In genomic region chr12:93102744-93103143, GRCh38 we compare ENCODE assay signal across 1 cellular context.
TF ChIP-seq lines count a peak whose summit lies in the region.

No MANE protein-coding gene starts in this region.

TF ChIP-seq in HepG2, 621 proteins besides CTCF, POLR2A, EP300 and RAD21 (continued from another document and continues in another):
- TF ChIP-seq UBTF (CRISPR knock-in tag; IDR thresholded peaks at IDR 0.05) (no peak), POGK (CRISPR knock-in tag; conservative IDR thresholded peaks at IDR 0.05) (no peak), CEBPG (CRISPR knock-in tag; IDR thresholded peaks at IDR 0.05) (peak; percentile 43), ZNF432 (CRISPR knock-in tag; IDR thresholded peaks at IDR 0.05; ENCODE audit: borderline replicate concordance) (no peak), CCDC6 (CRISPR knock-in tag; IDR thresholded peaks at IDR 0.05) (no peak), LBX2 (CRISPR knock-in tag; IDR thresholded peaks at IDR 0.05; ENCODE audit: borderline replicate concordance) (no peak), ZNF318 (CRISPR knock-in tag; IDR thresholded peaks at IDR 0.05) (no peak), AGO2 (optimal IDR thresholded peaks at IDR 0.05; ENCODE audit: low read depth, low read length) (no peak), ZNF772 (CRISPR knock-in tag; IDR thresholded peaks at IDR 0.05) (no peak), ZGPAT (CRISPR knock-in tag; IDR thresholded peaks at IDR 0.05) (no peak; the same call in 1 of the 2 replicates), MED13 (CRISPR knock-in tag; IDR thresholded peaks at IDR 0.05) (peak; percentile 95), ZNF24 (IDR thresholded peaks at IDR 0.05) (no peak), HCFC1 (IDR thresholded peaks at IDR 0.05; ENCODE audit: low read depth, low read length) (no peak), TOPORS (CRISPR knock-in tag; IDR thresholded peaks at IDR 0.05) (no peak), ZBTB1 (CRISPR knock-in tag; IDR thresholded peaks at IDR 0.05; ENCODE audit: borderline replicate concordance) (no peak), ZNF766 (CRISPR knock-in tag; IDR thresholded peaks at IDR 0.05; ENCODE audit: borderline replicate concordance) (no peak), AHR (CRISPR knock-in tag; IDR thresholded peaks at IDR 0.05) (no peak), ATF5 (CRISPR knock-in tag; IDR thresholded peaks at IDR 0.05; ENCODE audit: low read depth) (no peak), SOX13 (IDR thresholded peaks at IDR 0.05) (no peak), SOX13 (CRISPR knock-in tag; conservative IDR thresholded peaks at IDR 0.05 in 1 of 2, IDR thresholded peaks at IDR 0.05 in 1 of 2) (peak in 1 of 2 experiments; percentile 82; a peak in 2 of 4 replicates), ZHX2 (IDR thresholded peaks at IDR 0.05; ENCODE audit: low read depth) (no peak), ZHX2 (CRISPR knock-in tag; IDR thresholded peaks at IDR 0.05; ENCODE audit: borderline replicate concordance) (no peak), ZNF160 (CRISPR knock-in tag; IDR thresholded peaks at IDR 0.05) (no peak), ZBTB37 (CRISPR knock-in tag; IDR thresholded peaks at IDR 0.05) (no peak), SOX5 (CRISPR knock-in tag; IDR thresholded peaks at IDR 0.05; ENCODE audit: borderline replicate concordance) (peak; percentile 80; the same call in 1 of the 2 replicates), PHF5A (CRISPR knock-in tag; IDR thresholded peaks at IDR 0.05; ENCODE audit: low read depth, unreplicated experiment) (no peak), ZBTB44 (CRISPR knock-in tag; IDR thresholded peaks at IDR 0.05) (no peak), NR2F6 (IDR thresholded peaks at IDR 0.05) (no peak), NR2F6 (CRISPR knock-in tag; IDR thresholded peaks at IDR 0.05) (peak; percentile 52), XRCC5 (optimal IDR thresholded peaks at IDR 0.05; ENCODE audit: low read length) (no peak), MAFF (IDR thresholded peaks at IDR 0.05; ENCODE audit: low read depth, low read length) (no peak)
